ENCODE assay signal across 8 cellular contexts in genomic region chr3:72848703-72849081, GRCh38. TPM values are rescaled to one million over a fixed set of nuclear protein-coding genes. Genes with fewer than 3 reads are reported as not detected.
DNase-seq lines count a peak whose midpoint lies in the region; ATAC-seq and TF ChIP-seq lines count a peak whose summit lies in the region.

No MANE protein-coding gene starts in this region.

- H3K27me3 Mint-ChIP-seq in HFFc6 (ENCODE audit: insufficient read depth) (no peaks in the 10 kb centered on the region; the same call in 1 of the 2 replicates), immature natural killer cell (ENCODE audit: low read depth in 3 of 3) (peaks cover 0 to 22% (median 3%) of the 10 kb centered on the region in 3 donors)
- no peaks in the 10 kb centered on the region for H3K27me3 Mint-ChIP-seq in activated naive CD4-positive, alpha-beta T cell treated with anti-CD3 and anti-CD28 coated beads, Interleukin-2, amount 50 U/mL, for 24 hours

- H3K9me3 Mint-ChIP-seq in HFFc6 (no peaks in the 10 kb centered on the region), immature natural killer cell (no peaks in the 10 kb centered on the region)
- no peaks in the 10 kb centered on the region for H3K9me3 Mint-ChIP-seq in activated naive CD4-positive, alpha-beta T cell treated with anti-CD3 and anti-CD28 coated beads, Interleukin-2, amount 50 U/mL, for 24 hours

- TF ChIP-seq CTCF in HFFc6 (IDR thresholded peaks at IDR 0.05) (no peak), NB4 (IDR thresholded peaks at IDR 0.05; ENCODE audit: low read depth, low read length) (no peak)

- H3K27ac Mint-ChIP-seq in HFFc6 (peak overlapping the region; percentile 74), immature natural killer cell (peak overlapping the region; percentile 71 to 92 (median 90))
- peak overlapping the region; percentile 96 for H3K27ac Mint-ChIP-seq in activated naive CD4-positive, alpha-beta T cell treated with anti-CD3 and anti-CD28 coated beads, Interleukin-2, amount 50 U/mL, for 24 hours

- no peak for TF ChIP-seq POLR2A in NB4 (IDR thresholded peaks at IDR 0.05; ENCODE audit: extremely low read depth, insufficient read length)

- peak; percentile 38 for ATAC-seq in stimulated activated naive CD8-positive, alpha-beta T cell treated with anti-CD3 and anti-CD28 coated beads, Interleukin-15, Interleukin-2, amounts not matched to agents 100 U/mL and 50 U/mL, for 24 hours

- H3K4me3 Mint-ChIP-seq in HFFc6 (peak overlapping the region; percentile 94), immature natural killer cell (peak overlapping the region; percentile 87 to 96 (median 93))
- peak overlapping the region; percentile 99 for H3K4me3 Mint-ChIP-seq in activated naive CD4-positive, alpha-beta T cell treated with anti-CD3 and anti-CD28 coated beads, Interleukin-2, amount 50 U/mL, for 24 hours

- intact Hi-C loops in posterior vena cava (cut with DNase I) = loop anchor here in 1 of 2 donors (10.0 kb wide), 1 partner anchor 206 kb away; no protein-coding TSS in a partner anchor

- H3K4me1 Mint-ChIP-seq in HFFc6 (ENCODE audit: low read depth) (peaks cover 43% of the 10 kb centered on the region), immature natural killer cell (peaks cover 35 to 58% of the 10 kb centered on the region in 2 donors)
- H3K4me1 Mint-ChIP-seq in activated naive CD4-positive, alpha-beta T cell treated with anti-CD3 and anti-CD28 coated beads, Interleukin-2, amount 50 U/mL, for 24 hours = peaks cover 59% of the 10 kb centered on the region

- H3K36me3 Mint-ChIP-seq in HFFc6 (ENCODE audit: low read depth) (no peaks in the 10 kb centered on the region), immature natural killer cell (peaks cover 0 to 3% (median 0%) of the 10 kb centered on the region in 3 donors)
- H3K36me3 Mint-ChIP-seq in activated naive CD4-positive, alpha-beta T cell treated with anti-CD3 and anti-CD28 coated beads, Interleukin-2, amount 50 U/mL, for 24 hours = peaks cover 9% of the 10 kb centered on the region

- H3K4me3 ChIP-seq in NB4 (ENCODE audit: low read depth, low read length) = peak overlapping the region; percentile 82

- DNase-seq in NCI-H82 (lab: John Stamatoyannopoulos, UW) (peak; percentile 60), NCI-H82 treated with DMSO at 0.1 percent for 48 hours (lab: John Stamatoyannopoulos, UW; ENCODE audit: unreplicated experiment) (no peak), HFFc6 (peak; percentile 5), NB4 (ENCODE audit: low read depth) (peak; percentile 60), immature natural killer cell (peak in 2 of 3 donors; percentile 50 to 55), posterior vena cava (ENCODE audit: low spot score) (no peak)
- no peak for DNase-seq in stimulated activated naive CD8-positive, alpha-beta T cell treated with anti-CD3 and anti-CD28 coated beads, Interleukin-15, Interleukin-2, amounts not matched to agents 100 U/mL and 50 U/mL, for 24 hours

RNA-seq across cellular contexts. Expression of gene SHQ1, which starts 0.4 kb away (rescaled TPM):
- 10 to 100 TPM; 18.4 to 21.1 (median 20.2) TPM for total RNA-seq in HFFc6 (2021; fragmentation: NEBNext Ultra II Directional; extraction: Animal tissue kit (Norgen Biotek cat#: 25700))
- 10 to 100 TPM; 12.4 to 27.4 (median 15.3) TPM for polyA plus RNA-seq in immature natural killer cell
- total RNA-seq in posterior vena cava = 10 to 100 TPM; 15.0 to 15.2 TPM

RNA-seq across cellular contexts. Expression of gene GXYLT2, which starts 39.2 kb away (rescaled TPM):
- 1 to 10 TPM; 2.0 to 4.2 (median 2.8) TPM for total RNA-seq in HFFc6 (2021; fragmentation: NEBNext Ultra II Directional; extraction: Animal tissue kit (Norgen Biotek cat#: 25700))
- polyA plus RNA-seq in immature natural killer cell = not detected
- total RNA-seq in posterior vena cava = 10 to 100 TPM; 13.7 to 28.3 TPM

Comparison
In these comparisons a context has a peak if more than half of its experiments do, and no peak if none do; other contexts are left out.
1. DNase-seq: peak in NCI-H82 (single experiment), HFFc6 (single experiment), NB4 (single experiment) and immature natural killer cell (2 of 3); none in NCI-H82 treated with DMSO at 0.1 percent for 48 hours (single experiment), stimulated activated naive CD8-positive, alpha-beta T cell treated with anti-CD3 and anti-CD28 coated beads, Interleukin-15, Interleukin-2, amounts not matched to agents 100 U/mL and 50 U/mL, for 24 hours (single experiment) and posterior vena cava (single experiment).
2. Peak in every context shown above with its lines, with median percentiles within 50 percentile points of each other: H3K27ac Mint-ChIP-seq and H3K4me3 Mint-ChIP-seq.